8 cellular contexts compared by ENCODE assay signal in the genomic region with DNA sequence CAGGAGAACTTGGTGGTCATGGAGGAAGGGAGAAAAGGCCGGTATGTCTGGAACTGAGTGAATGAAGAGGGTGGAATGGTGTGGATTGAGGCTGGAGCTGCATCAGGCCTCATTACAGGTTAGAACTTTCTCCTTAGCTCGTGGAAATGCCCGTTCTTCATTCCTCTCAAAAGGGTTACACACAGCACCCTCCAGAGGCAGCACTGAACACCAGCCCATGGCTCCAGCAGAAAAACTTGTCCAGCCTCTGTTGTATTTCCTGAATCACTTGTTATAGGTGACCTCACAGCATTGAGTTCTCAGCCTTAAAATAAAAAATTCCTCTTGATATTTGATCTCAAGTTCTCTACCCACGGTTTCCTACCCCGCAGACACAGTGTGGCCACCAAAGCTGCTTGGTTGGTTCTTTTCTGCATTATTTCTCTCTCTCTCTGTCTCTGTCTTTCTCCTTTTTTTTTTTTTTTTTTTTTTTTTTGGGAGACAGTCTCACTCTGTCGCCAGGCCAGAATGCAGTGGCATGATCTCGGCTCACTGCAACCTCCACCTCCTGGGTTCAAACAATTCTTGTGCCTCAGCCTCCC.
DNase-seq lines count a peak whose midpoint lies in the region; ATAC-seq and TF ChIP-seq lines count a peak whose summit lies in the region.

No MANE protein-coding gene starts in this region.

- BruUV-seq in PC-9 (replicated peaks; lab: Mats Ljungman, UMichigan): no TSS peak

- H3F3A ChIP-seq in PC-9 (ENCODE audit: insufficient read depth, low read depth): peaks cover 72% of the 10 kb centered on the region

- no peaks in the 10 kb centered on the region for H3K9me2 ChIP-seq in PC-9 (ENCODE audit: insufficient read depth)

- H2AFZ ChIP-seq in PC-9: no peak overlapping the region

- H4K20me1 ChIP-seq in PC-9 (ENCODE audit: insufficient read depth): 0 out of 2 replicates have a peak, but pooled peaks cover 8% of the 10 kb centered on the region

- ATAC-seq in lung (ENCODE audit: insufficient read depth, low FRiP score): peak; percentile 56

- H3K36me3 ChIP-seq in PC-9 (ENCODE audit: low read depth): peaks cover 35% of the 10 kb centered on the region
- peaks cover 0 to 5% of the 10 kb centered on the region in 2 donors for H3K36me3 ChIP-seq in lung (ENCODE audit: control insufficient read depth in 2 of 2, insufficient read depth in 2 of 2, low read length in 2 of 2)
- H3K36me3 ChIP-seq in uterus: no peaks in the 10 kb centered on the region

- peaks cover 55% of the 10 kb centered on the region for H3K4me1 ChIP-seq in PC-9 (replicated peaks; ENCODE audit: insufficient read depth)
- peaks cover 0 to 7% of the 10 kb centered on the region in 2 donors for H3K4me1 ChIP-seq in lung (ENCODE audit: control insufficient read depth in 2 of 2, insufficient read depth in 2 of 2, low read length in 2 of 2)
- H3K4me1 ChIP-seq in uterus: no peaks in the 10 kb centered on the region

- DNase-seq in D341Med (ENCODE audit: low spot score): peak; percentile 67
- peak; percentile 16 for DNase-seq in HS-5 (ENCODE audit: low read depth)
- peak; percentile 76 to 92 for DNase-seq in PC-9
- peak in 7 of 10 donors; percentile 32 to 73 (median 50) for DNase-seq in dorsolateral prefrontal cortex
- peak; percentile 60 for DNase-seq in lung (ENCODE audit: low spot score)
- peak; percentile 60 to 66 for DNase-seq in uterus
- no peak for DNase-seq in activated gamma-delta T cell treated with Interleukin-2 at 50 U/mL for 16 hours
- DNase-seq in activated T-cell treated with anti-CD3 and anti-CD28 coated beads for 4 hours: no peak

- peaks cover 30% of the 10 kb centered on the region for H3K79me2 ChIP-seq in PC-9 (ENCODE audit: low read depth)

- H3K27ac ChIP-seq in PC-9 (peak overlapping the region; percentile 50), dorsolateral prefrontal cortex (peak overlapping the region in 1 of 59 donors; percentile 3), lung (ENCODE audit: low read depth in 1 of 2, low read length in 1 of 2) (peak overlapping the region in 1 of 2 donors; percentile 27), uterus (peak overlapping the region in 1 of 2 donors; percentile 33)

- peak; percentile 75 for TF ChIP-seq CTCF in PC-9 (conservative IDR thresholded peaks at IDR 0.05)
- TF ChIP-seq CTCF in dorsolateral prefrontal cortex (IDR thresholded peaks at IDR 0.05 in 54 of 56, conservative IDR thresholded peaks at IDR 0.05 in 2 of 56; ENCODE audit: low read depth in 1 of 56, partially characterized antibody in 56 of 56): peak; percentile 31 to 80 (median 62)
- TF ChIP-seq CTCF in lung (IDR thresholded peaks at IDR 0.05; ENCODE audit: control extremely low read depth, extremely low read depth): peak; percentile 54
- peak; percentile 58 to 74 (median 68) for TF ChIP-seq CTCF in uterus (IDR thresholded peaks at IDR 0.05)

- peak overlapping the region; percentile 14 for H3K4me2 ChIP-seq in PC-9

- intact Hi-C loops in PC-9 (cut with micrococcal nuclease; ENCODE audit: unreplicated experiment): loop anchor here (1.0 to 10.0 kb wide), 8 partner anchors 18 to 329 kb away; a partner anchor contains a TSS
- intact Hi-C loops in dorsolateral prefrontal cortex (cut with DNase I): loop anchor here (1.0 to 10.0 kb wide), 4 partner anchors 126 to 191 kb away; a partner anchor contains a TSS
- intact Hi-C loops in uterus (cut with DNase I; ENCODE audit: low total_unique reads): loop anchor here (10.0 kb wide), 1 partner anchor 189 kb away; no protein-coding TSS in a partner anchor

- WGBS in lung, 2 donors: 50 to 58% methylated on average over 7 of the region's 7 CpGs

- H3K4me3 ChIP-seq in PC-9 (no peak overlapping the region), dorsolateral prefrontal cortex (no peak overlapping the region), lung (no peak overlapping the region), uterus (no peak overlapping the region)

- H3K27me3 ChIP-seq in PC-9 (ENCODE audit: insufficient read depth, low read depth) (no peaks in the 10 kb centered on the region), dorsolateral prefrontal cortex (no peaks in the 10 kb centered on the region), lung (ENCODE audit: control insufficient read depth, insufficient read depth) (no peaks in the 10 kb centered on the region), uterus (no peaks in the 10 kb centered on the region)

- POLR2A ChIA-PET in PC-9 (lab: Charles Lee; ENCODE audit: unreplicated experiment): interaction anchor here (0.5 to 0.7 kb wide), 3 partner anchors 23 to 301 kb away, joined by 4 to 36 read pairs (median 4); no protein-coding TSS in a partner anchor

- CTCF ChIA-PET in PC-9 (lab: Charles Lee): interaction anchor here (0.6 to 1.0 kb wide), 4 partner anchors 140 to 1756 kb away, joined by 3 to 10 read pairs (median 4); no protein-coding TSS in a partner anchor

- H3K9me3 ChIP-seq in PC-9 (ENCODE audit: insufficient read depth, low read depth) (no peaks in the 10 kb centered on the region), lung (ENCODE audit: control insufficient read depth in 2 of 2, insufficient read depth in 1 of 2, low read length in 1 of 2) (no peaks in the 10 kb centered on the region), uterus (no peaks in the 10 kb centered on the region)

- no peak for TF ChIP-seq POLR2A in uterus (IDR thresholded peaks at IDR 0.05)

Comparison
In these comparisons a context has a peak if more than half of its experiments do, and no peak if none do; other contexts are left out.
1. DNase-seq: peak in D341Med (single experiment), HS-5 (single experiment), PC-9 (2 of 2), dorsolateral prefrontal cortex (7 of 10), lung (single experiment) and uterus (2 of 2); none in activated gamma-delta T cell treated with Interleukin-2 at 50 U/mL for 16 hours (single experiment) and activated T-cell treated with anti-CD3 and anti-CD28 coated beads for 4 hours (single experiment).
2. Peak in every context shown above with its lines, with median percentiles within 50 percentile points of each other: CTCF ChIP-seq.